Comparison of ENCODE assay signal across 8 cellular contexts in the genomic region with DNA sequence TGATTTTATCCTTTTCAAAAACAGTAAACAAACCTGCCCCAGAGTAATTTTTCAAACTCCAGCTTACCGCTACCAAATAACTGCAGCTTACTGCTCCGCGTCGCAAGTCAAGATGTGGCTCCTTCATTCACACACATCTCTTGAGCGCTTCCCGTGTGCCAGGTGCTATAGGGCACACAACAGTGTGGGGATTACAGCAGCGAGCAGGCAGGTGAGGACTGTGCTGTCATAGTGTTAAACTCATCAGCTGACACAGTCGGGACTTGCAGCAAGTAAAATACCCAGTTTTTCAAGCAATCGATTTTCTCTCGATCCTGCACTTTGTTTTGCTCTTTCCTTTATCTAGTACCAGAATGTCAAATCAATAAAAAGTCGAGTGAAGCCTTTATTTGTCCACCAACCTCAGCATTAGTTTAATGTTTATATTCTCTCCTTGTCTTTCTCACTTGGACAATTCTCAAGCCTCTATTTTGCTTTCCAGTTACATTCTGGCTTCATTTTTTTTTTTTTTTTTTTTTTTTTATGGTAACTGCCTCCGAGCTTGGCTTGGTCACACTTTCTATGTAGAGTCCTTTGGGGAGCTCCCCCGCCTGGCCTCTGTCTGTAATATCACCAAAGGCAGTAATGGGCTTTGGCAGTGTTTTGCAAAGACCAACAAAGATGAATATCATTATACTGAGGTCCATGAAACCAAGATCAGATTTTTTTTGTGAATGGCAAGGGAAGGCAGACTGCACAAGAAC. TPM values are rescaled to one million over a fixed set of nuclear protein-coding genes. Genes with fewer than 3 reads are reported as not detected.
A peak's percentile ranks its signal among the peaks of the same experiment; 100 is the strongest.
DNase-seq lines count a peak whose midpoint lies in the region; ATAC-seq and TF ChIP-seq lines count a peak whose summit lies in the region.

No MANE protein-coding gene starts in this region.

- H3K27ac Mint-ChIP-seq in activated T-cell treated with anti-CD3 and anti-CD28 coated beads, Interleukin-2, amount 50 U/mL, for 72 hours = no peak overlapping the region

- H3K9me3 Mint-ChIP-seq in activated T-cell treated with anti-CD3 and anti-CD28 coated beads, Interleukin-2, amount 50 U/mL, for 72 hours = peaks cover 0 to 1% of the 10 kb centered on the region in 2 donors

- TF ChIP-seq CTCF in BE2C (IDR thresholded peaks at IDR 0.05; ENCODE audit: low read depth, low read length) = peak; percentile 64

- no peaks in the 10 kb centered on the region for H3K27me3 ChIP-seq in BE2C

- no peaks in the 10 kb centered on the region for H3K9me3 ChIP-seq in BE2C

- H3K36me3 ChIP-seq in BE2C = no peaks in the 10 kb centered on the region

- no peaks in the 10 kb centered on the region for H3K4me1 Mint-ChIP-seq in activated T-cell treated with anti-CD3 and anti-CD28 coated beads, Interleukin-2, amount 50 U/mL, for 72 hours (ENCODE audit: low read depth)

- H3K36me3 Mint-ChIP-seq in activated T-cell treated with anti-CD3 and anti-CD28 coated beads, Interleukin-2, amount 50 U/mL, for 72 hours (ENCODE audit: insufficient read depth in 2 of 2) = no peaks in the 10 kb centered on the region

- peak; percentile 63 for DNase-seq in BE2C
- peak; percentile 72 for DNase-seq in NCI-H2227 (lab: John Stamatoyannopoulos, UW; ENCODE audit: unreplicated experiment)
- peak; percentile 8 to 25 for DNase-seq in activated T-cell treated with anti-CD3 and anti-CD28 coated beads, Interleukin-2, amount 50 U/mL, for 72 hours
- DNase-seq in head of caudate nucleus = peak; percentile 22 to 78 (median 50)
- DNase-seq in posterior vena cava (ENCODE audit: low spot score) = peak; percentile 83
- no peak for DNase-seq in mesenteric fat pad (ENCODE audit: low spot score)

- no peak overlapping the region for H3K4me3 Mint-ChIP-seq in activated T-cell treated with anti-CD3 and anti-CD28 coated beads, Interleukin-2, amount 50 U/mL, for 72 hours

- ATAC-seq in GM18861 (IDR thresholded peaks at IDR 0.05; ENCODE audit: unreplicated experiment) (peak; percentile 91), HG03039 (IDR thresholded peaks at IDR 0.05; ENCODE audit: unreplicated experiment) (peak; percentile 87)
- peak; percentile 49 to 58 for ATAC-seq in activated T-cell treated with anti-CD3 and anti-CD28 coated beads, Interleukin-2, amount 50 U/mL, for 72 hours (replicated peaks in 1 of 2)

- H3K4me1 ChIP-seq in BE2C = no peaks in the 10 kb centered on the region

- intact Hi-C loops in head of caudate nucleus (cut with DNase I) (no loop called here), posterior vena cava (cut with DNase I) (loop anchor here in 1 of 2 donors (10.0 kb wide), 1 partner anchor 83 kb away; a partner anchor contains a TSS)

- peaks cover 33% of the 10 kb centered on the region for H3K27me3 Mint-ChIP-seq in activated T-cell treated with anti-CD3 and anti-CD28 coated beads, Interleukin-2, amount 50 U/mL, for 72 hours (ENCODE audit: low read depth)

- H3K4me3 ChIP-seq in BE2C (ENCODE audit: low read depth, low read length) = no peak overlapping the region

RNA-seq across cellular contexts. Expression of a gene that starts 8.3 kb away (rescaled TPM):
- polyA plus RNA-seq in BE2C (2012; ENCODE audit: insufficient read depth, insufficient read length, low read depth) = not detected
- total RNA-seq in activated T-cell treated with anti-CD3 and anti-CD28 coated beads, Interleukin-2, amount 50 U/mL, for 72 hours = not detected
- total RNA-seq in posterior vena cava (1 to 10 TPM in 1 of 2 donors, under 1 TPM in 1; 0.46 to 2.5 TPM), mesenteric fat pad (not detected)

RNA-seq across cellular contexts. Expression of a gene that starts 42.4 kb away (rescaled TPM):
- polyA plus RNA-seq in BE2C (2012; ENCODE audit: insufficient read depth, insufficient read length, low read depth) = 44.6 TPM
- total RNA-seq in activated T-cell treated with anti-CD3 and anti-CD28 coated beads, Interleukin-2, amount 50 U/mL, for 72 hours = 100 to 1,000 TPM; 115 to 145 TPM
- total RNA-seq in posterior vena cava (100 to 1,000 TPM; 127 to 184 TPM), mesenteric fat pad (134 TPM)
